18 cellular contexts compared by ENCODE assay signal in genomic region chr2:15173506-15173905, GRCh38.
DNase-seq lines count a peak whose midpoint lies in the region; ATAC-seq and TF ChIP-seq lines count a peak whose summit lies in the region.
"Had no signal": no experiment of that assay in that cellular context is flagged by ENCODE, and none has a peak within 500 bp of the region (broad histone marks: within the 10 kb centered on the region; RNA-seq: fewer than 3 reads in every experiment).

No MANE protein-coding gene starts in this region.

- peak; percentile 43 for DNase-seq in activated CD4-positive, alpha-beta T cell treated with anti-CD3 and anti-CD28 coated beads for 48 hours
- DNase-seq in activated CD4-positive, alpha-beta T cell treated with anti-CD3 and anti-CD28 coated beads for 4 hours = no peak
- peak; percentile 12 for DNase-seq in activated naive CD4-positive, alpha-beta T cell treated with Interleukin-2 at 50 U/mL for 16 hours
- DNase-seq in activated naive CD4-positive, alpha-beta T cell treated with anti-CD3 and anti-CD28 coated beads, Interleukin-2, amount 50 U/mL, for 16 hours = no peak
- DNase-seq in T-helper 2 cell treated with Interferon-gamma antibody and Interleukin-4, amounts not matched to agents 5 μg/mL and 100 μg/mL, for 36 hours (ENCODE audit: low spot score) = peak; percentile 30
- DNase-seq in chondrocyte (ENCODE audit: low spot score) (no peak), hippocampal formation (lab: John Stamatoyannopoulos, UW) (no peak)
- DNase-seq: BE2C; COR-L47; DMS 273 treated with DMSO at 0.1 percent for 48 hours; DND-41; H9; MV-4-11; NCI-H1694 treated with DMSO at 0.1 percent for 48 hours; NK-92 treated with Interleukin-12 subunit alpha and Interleukin-12 subunit beta, amount 100 ng/mL, for 24 hours; Peyer's patch had no signal

- no peaks in the 10 kb centered on the region for H3K9me3 Mint-ChIP-seq in T-helper 2 cell treated with Interferon-gamma antibody and Interleukin-4, amounts not matched to agents 5 μg/mL and 100 μg/mL, for 36 hours
- H3K9me3 Mint-ChIP-seq in chondrocyte (ENCODE audit: low read depth) = no peaks in the 10 kb centered on the region
- H3K9me3 Mint-ChIP-seq: CD4-positive, CD25-positive, alpha-beta regulatory T cell; H9 had no signal

- no peak for TF ChIP-seq CTCF in chondrocyte (IDR thresholded peaks at IDR 0.05)

- H3K36me3 Mint-ChIP-seq in T-helper 2 cell treated with Interferon-gamma antibody and Interleukin-4, amounts not matched to agents 5 μg/mL and 100 μg/mL, for 36 hours (ENCODE audit: low read depth) = peaks cover 16% of the 10 kb centered on the region
- H3K36me3 Mint-ChIP-seq in chondrocyte (ENCODE audit: low read depth) = peaks cover 4% of the 10 kb centered on the region

- peaks cover 4% of the 10 kb centered on the region for H3K27me3 Mint-ChIP-seq in T-helper 2 cell treated with Interferon-gamma antibody and Interleukin-4, amounts not matched to agents 5 μg/mL and 100 μg/mL, for 36 hours (ENCODE audit: low read depth)
- H3K27me3 Mint-ChIP-seq in chondrocyte (ENCODE audit: low read depth) = no peaks in the 10 kb centered on the region
- H3K27me3 Mint-ChIP-seq: CD4-positive, CD25-positive, alpha-beta regulatory T cell had no signal

- no peak overlapping the region for H3K27ac Mint-ChIP-seq in T-helper 2 cell treated with Interferon-gamma antibody and Interleukin-4, amounts not matched to agents 5 μg/mL and 100 μg/mL, for 36 hours
- H3K27ac Mint-ChIP-seq in chondrocyte (ENCODE audit: unreplicated experiment) = peak overlapping the region; percentile 14

- H3K4me1 Mint-ChIP-seq in T-helper 2 cell treated with Interferon-gamma antibody and Interleukin-4, amounts not matched to agents 5 μg/mL and 100 μg/mL, for 36 hours (ENCODE audit: low read depth) = peaks cover 33% of the 10 kb centered on the region
- H3K4me1 Mint-ChIP-seq in chondrocyte (ENCODE audit: low read depth) = peaks cover 34% of the 10 kb centered on the region

- no peak for ATAC-seq in GM18909 (IDR thresholded peaks at IDR 0.05; ENCODE audit: poor library complexity, unreplicated experiment)

- no peak overlapping the region for H3K4me3 Mint-ChIP-seq in T-helper 2 cell treated with Interferon-gamma antibody and Interleukin-4, amounts not matched to agents 5 μg/mL and 100 μg/mL, for 36 hours
- no peak overlapping the region for H3K4me3 Mint-ChIP-seq in chondrocyte (ENCODE audit: unreplicated experiment)
- H3K4me3 Mint-ChIP-seq: CD4-positive, CD25-positive, alpha-beta regulatory T cell; H9 had no signal

Comparison
In these comparisons a context has a peak if more than half of its experiments do, and no peak if none do; other contexts are left out.
1. DNase-seq: peak in activated CD4-positive, alpha-beta T cell treated with anti-CD3 and anti-CD28 coated beads for 48 hours (single experiment), activated naive CD4-positive, alpha-beta T cell treated with Interleukin-2 at 50 U/mL for 16 hours (single experiment) and T-helper 2 cell treated with Interferon-gamma antibody and Interleukin-4, amounts not matched to agents 5 μg/mL and 100 μg/mL, for 36 hours (single experiment); none in activated CD4-positive, alpha-beta T cell treated with anti-CD3 and anti-CD28 coated beads for 4 hours (0 of 2), activated naive CD4-positive, alpha-beta T cell treated with anti-CD3 and anti-CD28 coated beads, Interleukin-2, amount 50 U/mL, for 16 hours (single experiment), chondrocyte (single experiment) and hippocampal formation (0 of 2).